In genomic region chr1:228293816-228294500, GRCh38 we compare ENCODE assay signal across 22 cellular contexts.
DNase-seq lines count a peak whose midpoint lies in the region; ATAC-seq and TF ChIP-seq lines count a peak whose summit lies in the region.
"Had no signal": no experiment of that assay in that cellular context is flagged by ENCODE, and none has a peak within 500 bp of the region (broad histone marks: within the 10 kb centered on the region; RNA-seq: fewer than 3 reads in every experiment).

No MANE protein-coding gene starts in this region.

- H3K4me1 ChIP-seq in right atrium auricular region (no peaks in the 10 kb centered on the region), heart left ventricle (no peaks in the 10 kb centered on the region), upper lobe of right lung (no peaks in the 10 kb centered on the region)
- H3K4me1 ChIP-seq: BE2C, Caco-2, Peyer's patch had no signal

- H3K27me3 ChIP-seq in right atrium auricular region (no peaks in the 10 kb centered on the region), heart left ventricle (no peaks in the 10 kb centered on the region), upper lobe of right lung (no peaks in the 10 kb centered on the region), H7 (ENCODE audit: control insufficient read depth, insufficient read depth, low read length) (no peaks in the 10 kb centered on the region)
- H3K27me3 ChIP-seq: BE2C, Peyer's patch had no signal

- no peak for TF ChIP-seq POLR2A in heart left ventricle (IDR thresholded peaks at IDR 0.05)

- 77 to 86% (median 85%) methylated on average over 14 of the region's 14 CpGs for WGBS in heart left ventricle, 4 donors

- H3K4me1 Mint-ChIP-seq in neural crest cell = no peaks in the 10 kb centered on the region
- H3K4me1 Mint-ChIP-seq: IgD-negative memory B cell had no signal

- ATAC-seq in Right ventricle myocardium superior (ENCODE audit: poor library complexity) (no peak), heart left ventricle (peak; percentile 18 to 45 (median 25)), upper lobe of right lung (no peak), HG02981 (IDR thresholded peaks at IDR 0.05; ENCODE audit: unreplicated experiment) (no peak)

- peaks cover 75% of the 10 kb centered on the region for H3K36me3 ChIP-seq in right atrium auricular region
- H3K36me3 ChIP-seq in heart left ventricle = peaks cover 0 to 97% (median 33%) of the 10 kb centered on the region in 9 donors
- no peaks in the 10 kb centered on the region for H3K36me3 ChIP-seq in upper lobe of right lung
- peaks cover 1% of the 10 kb centered on the region; the same call in 1 of the 2 replicates for H3K36me3 ChIP-seq in H7 (replicated peaks; ENCODE audit: control insufficient read depth, insufficient read depth, low read length)
- H3K36me3 ChIP-seq: BE2C, Peyer's patch had no signal

- H3K9me3 ChIP-seq in right atrium auricular region (no peaks in the 10 kb centered on the region), heart left ventricle (peaks cover 0 to 8% (median 0%) of the 10 kb centered on the region in 12 donors), upper lobe of right lung (no peaks in the 10 kb centered on the region)
- H3K9me3 ChIP-seq: BE2C, Peyer's patch had no signal

- DNase-seq in Right ventricle myocardium superior (peak; percentile 31), right atrium auricular region (ENCODE audit: low spot score) (no peak), heart left ventricle (peak in 3 of 5 donors; percentile 10 to 36 (median 24)), neural crest cell (ENCODE audit: low read depth, low spot score) (no peak), upper lobe of right lung (peak; percentile 40), NCI-H82 treated with DMSO at 0.1 percent for 48 hours (lab: John Stamatoyannopoulos, UW; ENCODE audit: unreplicated experiment) (no peak), H7 (no peak)
- DNase-seq: BE2C, Caco-2, DMS 273 treated with DMSO at 0.1 percent for 48 hours, DMS79 treated with DMSO at 0.1 percent for 48 hours, Karpas-422, MV-4-11, NCI-H1417, NCI-H1694 treated with DMSO at 0.1 percent for 48 hours, NCI-H2081 treated with DMSO at 0.1 percent for 48 hours, NCI-H2171 treated with DMSO at 0.1 percent for 48 hours, NCI-H524 treated with DMSO at 0.1 percent for 48 hours, NCI-H82 had no signal

- peaks cover 46% of the 10 kb centered on the region for H3K36me3 Mint-ChIP-seq in neural crest cell (ENCODE audit: low read depth)

- no peak for TF ChIP-seq CTCF in right atrium auricular region (IDR thresholded peaks at IDR 0.05)
- no peak for TF ChIP-seq CTCF in heart left ventricle (IDR thresholded peaks at IDR 0.05)
- no peak for TF ChIP-seq CTCF in neural crest cell (conservative IDR thresholded peaks at IDR 0.05)
- TF ChIP-seq CTCF in upper lobe of right lung (IDR thresholded peaks at IDR 0.05) = no peak

- no peak overlapping the region for H3K4me3 Mint-ChIP-seq in neural crest cell
- H3K4me3 Mint-ChIP-seq: IgD-negative memory B cell had no signal

- H3K27me3 Mint-ChIP-seq in neural crest cell (ENCODE audit: low read depth) = no peaks in the 10 kb centered on the region
- H3K27me3 Mint-ChIP-seq: IgD-negative memory B cell had no signal

- H3K9me3 Mint-ChIP-seq in neural crest cell = peaks cover 10% of the 10 kb centered on the region

- H3K4me3 ChIP-seq in right atrium auricular region (no peak overlapping the region), heart left ventricle (no peak overlapping the region), upper lobe of right lung (no peak overlapping the region), H7 (ENCODE audit: insufficient read depth, low read depth, low read length) (no peak overlapping the region)
- H3K4me3 ChIP-seq: Peyer's patch had no signal

- peak overlapping the region; percentile 40 for H3K27ac Mint-ChIP-seq in neural crest cell (ENCODE audit: unreplicated experiment)

- H3K27ac ChIP-seq in right atrium auricular region = no peak overlapping the region
- H3K27ac ChIP-seq in heart left ventricle = no peak overlapping the region
- no peak overlapping the region for H3K27ac ChIP-seq in upper lobe of right lung
- H3K27ac ChIP-seq: Peyer's patch had no signal

- intact Hi-C loops in Right ventricle myocardium superior (cut with DNase I) (no loop called here), heart left ventricle (cut with DNase I) (no loop called here), upper lobe of right lung (cut with DNase I) (no loop called here)

Comparison
In these comparisons a context has a peak if more than half of its experiments do, and no peak if none do; other contexts are left out.
1. ATAC-seq: peak in heart left ventricle (4 of 4); none in Right ventricle myocardium superior (single experiment), upper lobe of right lung (single experiment) and HG02981 (single experiment).
2. DNase-seq: peak in Right ventricle myocardium superior (single experiment), heart left ventricle (3 of 5) and upper lobe of right lung (single experiment); none in right atrium auricular region (single experiment), neural crest cell (single experiment), NCI-H82 treated with DMSO at 0.1 percent for 48 hours (single experiment) and H7 (single experiment).